In genomic region chr7:69782917-69783684, GRCh38 we compare ENCODE assay signal across 12 cellular contexts.
A peak's percentile ranks its signal among the peaks of the same experiment; 100 is the strongest.
DNase-seq lines count a peak whose midpoint lies in the region; ATAC-seq and TF ChIP-seq lines count a peak whose summit lies in the region.
"Had no signal": no experiment of that assay in that cellular context is flagged by ENCODE, and none has a peak within 500 bp of the region (broad histone marks: within the 10 kb centered on the region; RNA-seq: fewer than 3 reads in every experiment).

No MANE protein-coding gene starts in this region.

- no peak overlapping the region for H3K4me3 ChIP-seq in astrocyte of the cerebellum (ENCODE audit: low read depth, low read length)
- H3K4me3 ChIP-seq: ascending aorta had no signal

- no peak for TF ChIP-seq CTCF in astrocyte of the cerebellum (IDR thresholded peaks at IDR 0.05; ENCODE audit: low read depth, low read length, missing control alignments)

- peak; percentile 48 for DNase-seq in NCI-H1105 (lab: John Stamatoyannopoulos, UW)
- DNase-seq in astrocyte of the cerebellum (ENCODE audit: low read depth): peak; percentile 93
- DNase-seq in left ventricle myocardium superior: peak; percentile 55
- DNase-seq in stromal cell of bone marrow (ENCODE audit: low read depth): peak; percentile 74
- no peak for DNase-seq in NCI-H1694 (lab: John Stamatoyannopoulos, UW)
- no peak for DNase-seq in activated CD8-positive, alpha-beta memory T cell treated with anti-CD3 and anti-CD28 coated beads, Interleukin-2, amount 50 U/mL, for 4 hours
- no peak for DNase-seq in SW480 (ENCODE audit: low spot score)
- DNase-seq: activated CD4-positive, alpha-beta memory T cell treated with anti-CD3 and anti-CD28 coated beads, Interleukin-2, amount 10 ng/mL, durations not matched to agents 7 days and 5 days; nephron progenitor cell; SW 1271 had no signal

- intact Hi-C loops in left ventricle myocardium superior (cut with micrococcal nuclease): no loop called here

- in situ Hi-C loops in astrocyte of the cerebellum (cut with HindIII; ENCODE audit: low sequenced_read_pairs): no loop called here

- ATAC-seq in left ventricle myocardium superior (peak; percentile 78), HG03571 (IDR thresholded peaks at IDR 0.05; ENCODE audit: unreplicated experiment) (no peak)

Comparison
In these comparisons a context has a peak if more than half of its experiments do, and no peak if none do; other contexts are left out.
1. DNase-seq: peak in NCI-H1105 (single experiment), astrocyte of the cerebellum (single experiment), left ventricle myocardium superior (single experiment) and stromal cell of bone marrow (single experiment); none in NCI-H1694 (single experiment), activated CD8-positive, alpha-beta memory T cell treated with anti-CD3 and anti-CD28 coated beads, Interleukin-2, amount 50 U/mL, for 4 hours (single experiment) and SW480 (single experiment).